ENCODE assay signal across 12 cellular contexts in genomic region chr12:52522346-52523011, GRCh38. TPM values are rescaled to one million over a fixed set of nuclear protein-coding genes. Genes with fewer than 3 reads are reported as not detected.
DNase-seq lines count a peak whose midpoint lies in the region; ATAC-seq and TF ChIP-seq lines count a peak whose summit lies in the region.
"Had no signal": no experiment of that assay in that cellular context is flagged by ENCODE, and none has a peak within 500 bp of the region (broad histone marks: within the 10 kb centered on the region; RNA-seq: fewer than 3 reads in every experiment).

No MANE protein-coding gene starts in this region.

- H3K79me2 ChIP-seq in PC-9 (ENCODE audit: low read depth) = no peaks in the 10 kb centered on the region

- H3K36me3 ChIP-seq in PC-9 (ENCODE audit: low read depth) (no peaks in the 10 kb centered on the region), esophagus squamous epithelium (peaks cover 0 to 8% (median 0%) of the 10 kb centered on the region in 3 donors)

- H3K9me2 ChIP-seq in PC-9 (ENCODE audit: insufficient read depth) = no peaks in the 10 kb centered on the region

- H3K27me3 ChIP-seq in PC-9 (ENCODE audit: insufficient read depth, low read depth) (no peaks in the 10 kb centered on the region), esophagus squamous epithelium (peaks cover 0 to 5% (median 0%) of the 10 kb centered on the region in 4 donors)

- no TSS peak for BruUV-seq in PC-9 (replicated peaks; lab: Mats Ljungman, UMichigan)

- H4K20me1 ChIP-seq in PC-9 (ENCODE audit: insufficient read depth) = no peaks in the 10 kb centered on the region

- CTCF ChIA-PET in PC-9 (lab: Charles Lee) = interaction anchor here (0.7 to 0.9 kb wide), 2 partner anchors 26 to 127 kb away, joined by 3 read pairs; no protein-coding TSS in a partner anchor

- peak overlapping the region; percentile 79 for H3K4me2 ChIP-seq in PC-9

- TF ChIP-seq POLR2A in esophagus squamous epithelium (IDR thresholded peaks at IDR 0.05) = peak in 1 of 4 donors; percentile 20

- intact Hi-C loops in PC-9 (cut with micrococcal nuclease; ENCODE audit: unreplicated experiment) = loop anchor here (1.0 to 10.0 kb wide), 10 partner anchors 26 to 452 kb away; no protein-coding TSS in a partner anchor
- intact Hi-C loops in esophagus squamous epithelium (cut with DNase I) = loop anchor here (10.0 kb wide), 1 partner anchor 352 kb away; no protein-coding TSS in a partner anchor

- WGBS in esophagus squamous epithelium, 2 donors = 35 to 46% methylated on average over 4 to 5 of the region's 10 CpGs

- ATAC-seq in GM21367 (IDR thresholded peaks at IDR 0.05; ENCODE audit: unreplicated experiment) = no peak
- ATAC-seq in HG03097 (IDR thresholded peaks at IDR 0.05; ENCODE audit: low FRiP score, unreplicated experiment) = no peak

- H3K4me1 ChIP-seq in PC-9 (replicated peaks; ENCODE audit: insufficient read depth) (peaks cover 66% of the 10 kb centered on the region), esophagus squamous epithelium (peaks cover 29 to 79% (median 36%) of the 10 kb centered on the region in 3 donors)

- no peak overlapping the region for H2AFZ ChIP-seq in PC-9

- peaks cover 26% of the 10 kb centered on the region for H3F3A ChIP-seq in PC-9 (ENCODE audit: insufficient read depth, low read depth)

- no peaks in the 10 kb centered on the region for H3K9me3 ChIP-seq in PC-9 (ENCODE audit: insufficient read depth, low read depth)
- no peaks in the 10 kb centered on the region for H3K9me3 ChIP-seq in esophagus squamous epithelium

- H3K27ac ChIP-seq in PC-9 = peak overlapping the region; percentile 96
- peak overlapping the region; percentile 89 to 94 (median 91) for H3K27ac ChIP-seq in esophagus squamous epithelium
- H3K27ac ChIP-seq: HL-60 had no signal

- H3K4me3 ChIP-seq in PC-9 (peak overlapping the region; percentile 31; the same call in 1 of the 2 replicates), esophagus squamous epithelium (peak overlapping the region in 2 of 4 donors; percentile 50 to 51)

- DNase-seq in ELR (ENCODE audit: low read depth) (peak; percentile 3), PC-9 (peak; percentile 78 to 87), esophagus squamous epithelium (lab: John Stamatoyannopoulos, UW) (no peak), pons (ENCODE audit: low spot score) (peak; percentile 36), SHP77 (lab: John Stamatoyannopoulos, UW) (no peak)
- DNase-seq in central memory CD4-positive, alpha-beta T cell = no peak
- DNase-seq: activated CD4-positive, alpha-beta T cell treated with anti-CD3 and anti-CD28 coated beads for 4 hours; activated naive CD8-positive, alpha-beta T cell treated with anti-CD3 and anti-CD28 coated beads, Interleukin-2, amount 10 ng/mL, durations not matched to agents 7 days and 5 days; effector CD4-positive, alpha-beta T cell had no signal

- TF ChIP-seq CTCF in PC-9 (conservative IDR thresholded peaks at IDR 0.05) (no peak), esophagus squamous epithelium (IDR thresholded peaks at IDR 0.05) (no peak)

- POLR2A ChIA-PET in PC-9 (lab: Charles Lee; ENCODE audit: unreplicated experiment) = interaction anchor here (0.5 to 0.8 kb wide), 7 partner anchors 21 to 352 kb away, joined by 3 to 8 read pairs (median 3); partner anchors contain the start of gene KRT6A

RNA-seq across cellular contexts. Expression of gene KRT5, which starts 2.3 kb away (rescaled TPM):
- total RNA-seq in PC-9 (2021) (89.7 and 134 TPM in 2 replicates), esophagus squamous epithelium (over 10,000 TPM in 1 of 4 donors, 1,000 to 10,000 TPM in 3; 7,921 to 12,107 (median 9,375) TPM)
- total RNA-seq: activated naive CD8-positive, alpha-beta T cell treated with anti-CD3 and anti-CD28 coated beads, Interleukin-2, amount 10 ng/mL, durations not matched to agents 7 days and 5 days had no signal

RNA-seq across cellular contexts. Expression of gene KRT6A, which starts 29.4 kb away (rescaled TPM):
- 55.9 and 87.5 TPM in 2 replicates for total RNA-seq in PC-9 (2021)
- total RNA-seq in esophagus squamous epithelium = over 10,000 TPM in 3 of 4 donors, 1,000 to 10,000 TPM in 1; 1,263 to 22,053 (median 17,717) TPM
- total RNA-seq: activated naive CD8-positive, alpha-beta T cell treated with anti-CD3 and anti-CD28 coated beads, Interleukin-2, amount 10 ng/mL, durations not matched to agents 7 days and 5 days had no signal

RNA-seq across cellular contexts. Expression of gene KRT71, which starts 30.5 kb away (rescaled TPM):
- total RNA-seq in PC-9 (2021) = not detected in 2 replicates
- not detected for total RNA-seq in esophagus squamous epithelium
- total RNA-seq: activated naive CD8-positive, alpha-beta T cell treated with anti-CD3 and anti-CD28 coated beads, Interleukin-2, amount 10 ng/mL, durations not matched to agents 7 days and 5 days had no signal

RNA-seq across cellular contexts. Expression of gene KRT6C, which starts 48.9 kb away (rescaled TPM):
- total RNA-seq in PC-9 (2021) (not detected in 2 replicates), esophagus squamous epithelium (1,000 to 10,000 TPM in 3 of 4 donors, 10 to 100 TPM in 1; 99.0 to 3,532 (median 1,742) TPM)
- total RNA-seq: activated naive CD8-positive, alpha-beta T cell treated with anti-CD3 and anti-CD28 coated beads, Interleukin-2, amount 10 ng/mL, durations not matched to agents 7 days and 5 days had no signal

RNA-seq across cellular contexts. Expression of gene KRT74, which starts 51.2 kb away (rescaled TPM):
- not detected in 2 replicates for total RNA-seq in PC-9 (2021)
- total RNA-seq in esophagus squamous epithelium = 1 to 10 TPM in 1 of 4 donors, under 1 TPM in 1, not detected in 2; 0.19 to 6.7 TPM
- total RNA-seq: activated naive CD8-positive, alpha-beta T cell treated with anti-CD3 and anti-CD28 coated beads, Interleukin-2, amount 10 ng/mL, durations not matched to agents 7 days and 5 days had no signal

Comparison
In these comparisons a context has a peak if more than half of its experiments do, and no peak if none do; other contexts are left out.
1. DNase-seq: peak in ELR (single experiment), PC-9 (2 of 2) and pons (single experiment); none in esophagus squamous epithelium (single experiment), central memory CD4-positive, alpha-beta T cell (single experiment) and SHP77 (0 of 2).
2. RNA of gene KRT5, which starts 2.3 kb away (total RNA-seq): 7,921 to 12,107 TPM in esophagus squamous epithelium; 89.7 to 134 TPM in PC-9; every median in the first group is over 10 times any median in the second.
3. RNA of gene KRT6A, which starts 29.4 kb away (total RNA-seq): 1,263 to 22,053 TPM in esophagus squamous epithelium; 55.9 to 87.5 TPM in PC-9; every median in the first group is over 10 times any median in the second.